In genomic region chr21:33554982-33555344, GRCh38 we compare ENCODE assay signal across 32 cellular contexts. TPM values are rescaled to one million over a fixed set of nuclear protein-coding genes. Genes with fewer than 3 reads are reported as not detected.
DNase-seq lines count a peak whose midpoint lies in the region; ATAC-seq, FAIRE-seq and TF ChIP-seq lines count a peak whose summit lies in the region.
"Had no signal": no experiment of that assay in that cellular context is flagged by ENCODE, and none has a peak within 500 bp of the region (broad histone marks: within the 10 kb centered on the region; RNA-seq: fewer than 3 reads in every experiment).

No MANE protein-coding gene starts in this region.

- H2AFZ ChIP-seq in DND-41 (ENCODE audit: low read depth, low read length) (no peak overlapping the region), astrocyte (ENCODE audit: low read depth, low read length) (no peak overlapping the region), PC-3 (ENCODE audit: low read length) (no peak overlapping the region)
- H2AFZ ChIP-seq: GM23248 had no signal

- H3K4me1 ChIP-seq in DND-41 (ENCODE audit: insufficient read depth, low read length), result peaks cover 40% of the 10 kb centered on the region
- H3K4me1 ChIP-seq in astrocyte (ENCODE audit: insufficient read depth, low read length), result no peaks in the 10 kb centered on the region
- H3K4me1 ChIP-seq in PC-3 (ENCODE audit: insufficient read depth, low read length), result no peaks in the 10 kb centered on the region
- peaks cover 0 to 12% of the 10 kb centered on the region in 2 donors for H3K4me1 ChIP-seq in left lung

- peaks cover 97% of the 10 kb centered on the region for H3K36me3 ChIP-seq in DND-41 (ENCODE audit: insufficient read depth, low read length)
- H3K36me3 ChIP-seq in astrocyte (ENCODE audit: insufficient read depth, low read length), result peaks cover 86% of the 10 kb centered on the region
- H3K36me3 ChIP-seq in PC-3 (ENCODE audit: low read depth, low read length), result peaks cover 91% of the 10 kb centered on the region
- H3K36me3 ChIP-seq in left lung, result peaks cover 10 to 96% of the 10 kb centered on the region in 2 donors
- H3K36me3 ChIP-seq: uterus had no signal

- POLR2A ChIA-PET in naive thymus-derived CD8-positive, alpha-beta T cell (lab: Charles Lee), result interaction anchor here (0.7 kb wide), 1 partner anchor 12 kb away, joined by 3 read pairs; no protein-coding TSS in a partner anchor
- POLR2A ChIA-PET in PC-3 (lab: Charles Lee; ENCODE audit: unreplicated experiment), result no interaction called here

- H3K27me3 Mint-ChIP-seq in activated T-cell treated with anti-CD3 and anti-CD28 coated beads, Interleukin-2, amount 50 U/mL, for 72 hours (ENCODE audit: low read depth), result no peaks in the 10 kb centered on the region
- H3K27me3 Mint-ChIP-seq in astrocyte (ENCODE audit: low read depth, unreplicated experiment), result no peaks in the 10 kb centered on the region
- no peaks in the 10 kb centered on the region for H3K27me3 Mint-ChIP-seq in naive thymus-derived CD8-positive, alpha-beta T cell
- H3K27me3 Mint-ChIP-seq: activated CD4-positive, alpha-beta T cell treated with anti-CD3 and anti-CD28 coated beads, Interleukin-2, amount 10 ng/mL, durations not matched to agents 24 days and 14 days; activated CD8-positive, alpha-beta memory T cell treated with anti-CD3 and anti-CD28 coated beads, Interleukin-2, amount 10 ng/mL, durations not matched to agents 7 days and 5 days; activated naive CD8-positive, alpha-beta T cell treated with anti-CD3 and anti-CD28 coated beads, Interleukin-2, amount 10 ng/mL, durations not matched to agents 7 days and 5 days; dendritic cell treated with granulocyte-macrophage colony-stimulating factor and Interleukin-4, amounts not matched to agents 40 ng/mL and 50 ng/mL, for 4 days had no signal

- H3K27ac ChIP-seq in DND-41 (ENCODE audit: low read length), result no peak overlapping the region
- H3K27ac ChIP-seq in astrocyte (ENCODE audit: low read depth, low read length), result no peak overlapping the region
- no peak overlapping the region for H3K27ac ChIP-seq in PC-3 (ENCODE audit: low read length)
- no peak overlapping the region for H3K27ac ChIP-seq in left lung
- H3K27ac ChIP-seq: ascending aorta, GM23248, heart right ventricle, stomach, uterus had no signal

- no peaks in the 10 kb centered on the region for H3F3A ChIP-seq in PC-3 (ENCODE audit: low read length, unreplicated experiment)

- H3K4me2 ChIP-seq in DND-41 (ENCODE audit: insufficient read depth, low read length), result peak overlapping the region; percentile 1; the same call in 1 of the 2 replicates
- peak overlapping the region; percentile 12 for H3K4me2 ChIP-seq in astrocyte (ENCODE audit: low read length)
- H3K4me2 ChIP-seq in PC-3 (ENCODE audit: low read length), result no peak overlapping the region

- no TSS peak for BruUV-seq in PC-3 (replicated peaks; lab: Mats Ljungman, UMichigan)

- H3K79me2 ChIP-seq in DND-41 (ENCODE audit: insufficient read depth, low read length) (peaks cover 98% of the 10 kb centered on the region), astrocyte (ENCODE audit: insufficient read depth, low read length) (peaks cover 98% of the 10 kb centered on the region), PC-3 (ENCODE audit: low read length) (peaks cover 99% of the 10 kb centered on the region)

- peaks cover 0 to 4% of the 10 kb centered on the region in 2 donors for H3K9me3 Mint-ChIP-seq in activated T-cell treated with anti-CD3 and anti-CD28 coated beads, Interleukin-2, amount 50 U/mL, for 72 hours
- no peaks in the 10 kb centered on the region for H3K9me3 Mint-ChIP-seq in astrocyte (ENCODE audit: unreplicated experiment)
- no peaks in the 10 kb centered on the region for H3K9me3 Mint-ChIP-seq in naive thymus-derived CD8-positive, alpha-beta T cell
- H3K9me3 Mint-ChIP-seq: activated CD4-positive, alpha-beta T cell treated with anti-CD3 and anti-CD28 coated beads, Interleukin-2, amount 10 ng/mL, durations not matched to agents 24 days and 14 days; activated naive CD8-positive, alpha-beta T cell treated with anti-CD3 and anti-CD28 coated beads, Interleukin-2, amount 10 ng/mL, durations not matched to agents 7 days and 5 days; dendritic cell treated with granulocyte-macrophage colony-stimulating factor and Interleukin-4, amounts not matched to agents 40 ng/mL and 50 ng/mL, for 4 days; T-helper 2 cell treated with Interferon-gamma antibody and Interleukin-4, amounts not matched to agents 5 μg/mL and 100 μg/mL, for 36 hours had no signal

- DNase-seq in activated T-cell treated with anti-CD3 and anti-CD28 coated beads, Interleukin-2, amount 50 U/mL, for 72 hours, result no peak
- DNase-seq in activated T-cell treated with anti-CD3 and anti-CD28 coated beads for 4 hours (no peak), DND-41 (no peak), astrocyte (ENCODE audit: low read depth) (no peak), PC-3 (no peak), left lung (no peak)
- DNase-seq in naive thymus-derived CD8-positive, alpha-beta T cell, result no peak
- DNase-seq: activated CD4-positive, alpha-beta T cell treated with anti-CD3 and anti-CD28 coated beads, Interleukin-2, amount 10 ng/mL, durations not matched to agents 24 days and 14 days; activated CD8-positive, alpha-beta memory T cell treated with anti-CD3 and anti-CD28 coated beads, Interleukin-2, amount 10 ng/mL, durations not matched to agents 7 days and 5 days; activated naive CD8-positive, alpha-beta T cell treated with anti-CD3 and anti-CD28 coated beads, Interleukin-2, amount 10 ng/mL, durations not matched to agents 7 days and 5 days; AML-193; caudate nucleus; DMS153; GM23248; heart right ventricle; left ventricle myocardium superior; MV-4-11; NCI-H1436 treated with DMSO at 0.1 percent for 48 hours; NCI-H226; NCI-H526 treated with DMSO at 0.1 percent for 48 hours; stimulated activated CD4-positive, alpha-beta T cell treated with anti-CD3 and anti-CD28 coated beads, Interleukin-1b, Interleukin-23, amount 100 ng/mL, for 48 hours; stomach; uterus had no signal

- peak overlapping the region; percentile 86 for H3K27ac Mint-ChIP-seq in activated T-cell treated with anti-CD3 and anti-CD28 coated beads, Interleukin-2, amount 50 U/mL, for 72 hours
- no peak overlapping the region for H3K27ac Mint-ChIP-seq in astrocyte (ENCODE audit: unreplicated experiment)
- peak overlapping the region in 6 of 10 donors; percentile 11 to 72 (median 52) for H3K27ac Mint-ChIP-seq in naive thymus-derived CD8-positive, alpha-beta T cell
- H3K27ac Mint-ChIP-seq: activated CD8-positive, alpha-beta memory T cell treated with anti-CD3 and anti-CD28 coated beads, Interleukin-2, amount 10 ng/mL, durations not matched to agents 7 days and 5 days; activated naive CD8-positive, alpha-beta T cell treated with anti-CD3 and anti-CD28 coated beads, Interleukin-2, amount 10 ng/mL, durations not matched to agents 7 days and 5 days; dendritic cell treated with granulocyte-macrophage colony-stimulating factor and Interleukin-4, amounts not matched to agents 40 ng/mL and 50 ng/mL, for 4 days; T-helper 2 cell treated with Interferon-gamma antibody and Interleukin-4, amounts not matched to agents 5 μg/mL and 100 μg/mL, for 36 hours had no signal

- no peak for ATAC-seq in activated T-cell treated with anti-CD3 and anti-CD28 coated beads, Interleukin-2, amount 50 U/mL, for 72 hours (replicated peaks in 1 of 2)
- ATAC-seq in DND-41 (ENCODE audit: insufficient read depth, low read depth) (no peak), GM21717 (IDR thresholded peaks at IDR 0.05; ENCODE audit: unreplicated experiment) (no peak), PC-3 (no peak), left lung (no peak)
- ATAC-seq in naive thymus-derived CD8-positive, alpha-beta T cell, result no peak
- ATAC-seq: activated CD8-positive, alpha-beta memory T cell treated with anti-CD3 and anti-CD28 coated beads, Interleukin-2, amount 10 ng/mL, durations not matched to agents 7 days and 5 days; heart right ventricle; left ventricle myocardium superior; right cardiac atrium; Right ventricle myocardium inferior; SK-N-SH treated with all-trans-retinoic acid at 6 μM for 48 hours had no signal

- CTCF ChIA-PET in PC-3 (lab: Charles Lee), result no interaction called here

- peaks cover 56% of the 10 kb centered on the region for H3K4me1 Mint-ChIP-seq in activated T-cell treated with anti-CD3 and anti-CD28 coated beads, Interleukin-2, amount 50 U/mL, for 72 hours (ENCODE audit: low read depth)
- H3K4me1 Mint-ChIP-seq in astrocyte (ENCODE audit: low read depth, unreplicated experiment), result peaks cover 3% of the 10 kb centered on the region
- H3K4me1 Mint-ChIP-seq in naive thymus-derived CD8-positive, alpha-beta T cell, result peaks cover 22 to 69% (median 54%) of the 10 kb centered on the region in 4 donors

- H3K4me3 ChIP-seq in DND-41 (ENCODE audit: low read depth in 1 of 2, low read length in 2 of 2), result no peak overlapping the region
- H3K4me3 ChIP-seq in astrocyte (ENCODE audit: insufficient read depth, low read depth, low read length), result no peak overlapping the region
- H3K4me3 ChIP-seq in PC-3 (ENCODE audit: low read length), result no peak overlapping the region
- H3K4me3 ChIP-seq in left lung, result no peak overlapping the region
- H3K4me3 ChIP-seq: ascending aorta, GM23248, heart right ventricle, stomach, uterus had no signal

- H4K20me1 ChIP-seq in DND-41 (ENCODE audit: insufficient read depth, low read length) (peaks cover 88% of the 10 kb centered on the region), astrocyte (ENCODE audit: insufficient read depth, low read length) (peaks cover 98% of the 10 kb centered on the region), PC-3 (ENCODE audit: low read length) (peaks cover 93% of the 10 kb centered on the region)

- FAIRE-seq in astrocyte (lab: Jason Lieb, UNC), result no peak
- FAIRE-seq: frontal cortex, keratinocyte had no signal

- no peaks in the 10 kb centered on the region for H3K27me3 ChIP-seq in DND-41 (ENCODE audit: insufficient read depth, low read length, poor library complexity)
- no peaks in the 10 kb centered on the region for H3K27me3 ChIP-seq in astrocyte (ENCODE audit: insufficient read depth, low read length)
- no peaks in the 10 kb centered on the region for H3K27me3 ChIP-seq in PC-3 (ENCODE audit: low read length)
- H3K27me3 ChIP-seq in left lung, result no peaks in the 10 kb centered on the region
- H3K27me3 ChIP-seq: ascending aorta, heart right ventricle, stomach, uterus had no signal

- H3K9ac ChIP-seq in DND-41 (ENCODE audit: low read depth, low read length) (no peak overlapping the region), astrocyte (ENCODE audit: low read length) (no peak overlapping the region), PC-3 (ENCODE audit: low read length) (no peak overlapping the region)
- H3K9ac ChIP-seq: GM23248 had no signal

- no peaks in the 10 kb centered on the region for H3K9me2 ChIP-seq in PC-3 (replicated peaks; ENCODE audit: low read length)

- peak overlapping the region in 1 of 2 donors; percentile 46 for H3K4me3 Mint-ChIP-seq in activated T-cell treated with anti-CD3 and anti-CD28 coated beads, Interleukin-2, amount 50 U/mL, for 72 hours
- H3K4me3 Mint-ChIP-seq in astrocyte (ENCODE audit: unreplicated experiment), result no peak overlapping the region
- H3K4me3 Mint-ChIP-seq in naive thymus-derived CD8-positive, alpha-beta T cell, result peak overlapping the region in 6 of 10 donors; percentile 15 to 68 (median 58)
- H3K4me3 Mint-ChIP-seq: activated CD8-positive, alpha-beta memory T cell treated with anti-CD3 and anti-CD28 coated beads, Interleukin-2, amount 10 ng/mL, durations not matched to agents 7 days and 5 days; activated naive CD8-positive, alpha-beta T cell treated with anti-CD3 and anti-CD28 coated beads, Interleukin-2, amount 10 ng/mL, durations not matched to agents 7 days and 5 days; dendritic cell treated with granulocyte-macrophage colony-stimulating factor and Interleukin-4, amounts not matched to agents 40 ng/mL and 50 ng/mL, for 4 days had no signal

- TF ChIP-seq CTCF in DND-41 (IDR thresholded peaks at IDR 0.05; ENCODE audit: borderline replicate concordance, extremely low read depth, low read length, poor library complexity, severe bottlenecking) (no peak), astrocyte (IDR thresholded peaks at IDR 0.05; ENCODE audit: insufficient read depth, low read depth, low read length) (no peak), PC-3 (conservative IDR thresholded peaks at IDR 0.05; ENCODE audit: low read depth, low read length) (no peak), left lung (IDR thresholded peaks at IDR 0.05) (no peak)

- H3K9me3 ChIP-seq in DND-41 (ENCODE audit: insufficient read depth, low read length, severe bottlenecking) (no peaks in the 10 kb centered on the region), astrocyte (ENCODE audit: insufficient read depth, low read depth, low read length) (no peaks in the 10 kb centered on the region), PC-3 (ENCODE audit: low read length) (no peaks in the 10 kb centered on the region), left lung (no peaks in the 10 kb centered on the region)
- H3K9me3 ChIP-seq: ascending aorta, heart right ventricle, stomach, uterus had no signal

- intact Hi-C loops in PC-3 (cut with micrococcal nuclease), result no loop called here
- intact Hi-C loops in left lung (cut with DNase I), result no loop called here

- peaks cover 34 to 76% of the 10 kb centered on the region in 2 donors for H3K36me3 Mint-ChIP-seq in activated T-cell treated with anti-CD3 and anti-CD28 coated beads, Interleukin-2, amount 50 U/mL, for 72 hours (ENCODE audit: insufficient read depth in 2 of 2)
- peaks cover 42% of the 10 kb centered on the region for H3K36me3 Mint-ChIP-seq in astrocyte (ENCODE audit: low read depth, unreplicated experiment)
- H3K36me3 Mint-ChIP-seq in naive thymus-derived CD8-positive, alpha-beta T cell, result peaks cover 28 to 88% (median 67%) of the 10 kb centered on the region in 3 donors

RNA-seq across cellular contexts. Expression of gene SON, which starts 12.1 kb away (rescaled TPM):
- 100 to 1,000 TPM; 271 to 282 TPM for total RNA-seq in activated T-cell treated with anti-CD3 and anti-CD28 coated beads, Interleukin-2, amount 50 U/mL, for 72 hours
- total RNA-seq in astrocyte (263 and 290 TPM in 2 replicates), PC-3 (2014; rRNA removed) (180 and 373 TPM in 2 replicates), left lung (100 to 1,000 TPM; 237 to 299 TPM)
- total RNA-seq in naive thymus-derived CD8-positive, alpha-beta T cell, result 100 to 1,000 TPM; 493 to 510 TPM
- polyA plus RNA-seq in naive thymus-derived CD8-positive, alpha-beta T cell, result 100 to 1,000 TPM; 412 to 602 (median 573) TPM

RNA-seq across cellular contexts. Expression of gene GART, which starts 13.0 kb away (rescaled TPM):
- total RNA-seq in activated T-cell treated with anti-CD3 and anti-CD28 coated beads, Interleukin-2, amount 50 U/mL, for 72 hours, result 100 to 1,000 TPM; 164 to 184 TPM
- total RNA-seq in astrocyte, result 95.4 and 99.5 TPM in 2 replicates
- 10 to 100 TPM; 91.6 to 91.8 TPM for total RNA-seq in naive thymus-derived CD8-positive, alpha-beta T cell
- polyA plus RNA-seq in naive thymus-derived CD8-positive, alpha-beta T cell, result 10 to 100 TPM; 40.2 to 54.4 (median 43.8) TPM
- total RNA-seq in PC-3 (2014; rRNA removed), result 118 and 142 TPM in 2 replicates
- total RNA-seq in left lung, result 10 to 100 TPM; 57.7 to 76.9 TPM

RNA-seq across cellular contexts. Expression of gene DONSON, which starts 33.5 kb away (rescaled TPM):
- 10 to 100 TPM; 39.7 to 46.5 TPM for total RNA-seq in activated T-cell treated with anti-CD3 and anti-CD28 coated beads, Interleukin-2, amount 50 U/mL, for 72 hours
- total RNA-seq in astrocyte, result 11.7 and 13.7 TPM in 2 replicates
- total RNA-seq in naive thymus-derived CD8-positive, alpha-beta T cell, result 10 to 100 TPM; 10.0 to 10.3 TPM
- polyA plus RNA-seq in naive thymus-derived CD8-positive, alpha-beta T cell, result 1 to 10 TPM; 1.9 to 4.7 (median 2.2) TPM
- total RNA-seq in PC-3 (2014; rRNA removed), result 29.2 and 41.9 TPM in 2 replicates
- 10 to 100 TPM; 14.3 to 15.1 TPM for total RNA-seq in left lung
